ENCODE assay signal across 14 cellular contexts in the genomic region with DNA sequence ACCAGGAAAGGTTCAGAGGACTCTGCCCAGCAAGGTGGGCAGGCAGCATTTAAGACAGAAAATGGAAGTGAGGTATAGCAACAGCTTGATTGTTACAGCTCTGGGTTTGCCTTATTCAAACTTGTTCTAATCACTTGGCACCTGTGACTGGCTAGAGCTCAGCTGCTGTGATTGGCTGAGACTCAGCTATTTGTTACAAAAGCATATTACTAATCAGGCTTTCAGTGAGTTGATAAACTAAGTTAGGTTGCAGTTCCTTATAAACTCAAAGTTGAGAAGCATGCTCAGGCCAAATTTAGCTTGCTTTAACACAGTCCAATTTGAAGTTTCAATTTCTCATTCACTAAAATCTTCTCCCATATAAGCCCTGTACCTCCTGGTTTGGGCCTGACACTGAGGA. TPM values are rescaled to one million over a fixed set of nuclear protein-coding genes. Genes with fewer than 3 reads are reported as not detected.
DNase-seq lines count a peak whose midpoint lies in the region; ATAC-seq and TF ChIP-seq lines count a peak whose summit lies in the region.
"Had no signal": no experiment of that assay in that cellular context is flagged by ENCODE, and none has a peak within 500 bp of the region (broad histone marks: within the 10 kb centered on the region; RNA-seq: fewer than 3 reads in every experiment).

No MANE protein-coding gene starts in this region.

- TF ChIP-seq POLR2A in body of pancreas (IDR thresholded peaks at IDR 0.05), result no peak
- TF ChIP-seq POLR2A in gastroesophageal sphincter (IDR thresholded peaks at IDR 0.05), result no peak

- ATAC-seq in GM18517 (IDR thresholded peaks at IDR 0.05; ENCODE audit: unreplicated experiment), result peak; percentile 83
- ATAC-seq in HG03039 (IDR thresholded peaks at IDR 0.05; ENCODE audit: unreplicated experiment), result peak; percentile 44
- peak; percentile 24 for ATAC-seq in body of pancreas
- ATAC-seq in gastroesophageal sphincter, result no peak
- ATAC-seq: Panc1 had no signal

- H3K4me3 ChIP-seq in body of pancreas, result no peak overlapping the region
- no peak overlapping the region for H3K4me3 ChIP-seq in gastroesophageal sphincter

- no peaks in the 10 kb centered on the region for H3K27me3 ChIP-seq in body of pancreas
- H3K27me3 ChIP-seq in gastroesophageal sphincter, result no peaks in the 10 kb centered on the region

- no peak for TF ChIP-seq EP300 in gastroesophageal sphincter (IDR thresholded peaks at IDR 0.05)

- DNase-seq in GM20000 (ENCODE audit: low spot score) (peak; percentile 21), body of pancreas (peak in 3 of 4 donors; percentile 15 to 55 (median 16)), KG1 (lab: John Stamatoyannopoulos, UW) (no peak), inferior parietal cortex (ENCODE audit: extremely low spot score) (no peak)
- no peak for DNase-seq in effector CD8-positive, alpha-beta T cell (lab: John Stamatoyannopoulos, UW)
- DNase-seq: activated CD4-positive, alpha-beta T cell treated with anti-CD3 and anti-CD28 coated beads for 4 hours; HCEC 1CT; kidney; NCI-H1105 had no signal

- H3K9me3 ChIP-seq in body of pancreas, result no peaks in the 10 kb centered on the region
- no peaks in the 10 kb centered on the region for H3K9me3 ChIP-seq in gastroesophageal sphincter

- TF ChIP-seq CTCF in GM20000 (IDR thresholded peaks at IDR 0.05; ENCODE audit: extremely low read depth, missing control alignments), result no peak
- no peak for TF ChIP-seq CTCF in body of pancreas (IDR thresholded peaks at IDR 0.05)
- TF ChIP-seq CTCF in gastroesophageal sphincter (IDR thresholded peaks at IDR 0.05), result no peak

- H3K27ac ChIP-seq in body of pancreas, result no peak overlapping the region
- no peak overlapping the region for H3K27ac ChIP-seq in gastroesophageal sphincter
- H3K27ac ChIP-seq: parathyroid adenoma had no signal

- intact Hi-C loops in body of pancreas (cut with DNase I), result no loop called here

- H3K36me3 ChIP-seq in body of pancreas (replicated peaks in 1 of 2; ENCODE audit: insufficient read depth in 1 of 2, low read depth in 2 of 2) (no peaks in the 10 kb centered on the region), gastroesophageal sphincter (no peaks in the 10 kb centered on the region)

- H3K4me1 ChIP-seq in body of pancreas (no peaks in the 10 kb centered on the region), gastroesophageal sphincter (no peaks in the 10 kb centered on the region)
- H3K4me1 ChIP-seq: parathyroid adenoma had no signal

RNA-seq across cellular contexts. Expression of gene GDA, which starts 56.3 kb away (rescaled TPM):
- 1 to 10 TPM; 1.6 to 4.4 TPM for total RNA-seq in body of pancreas
- not detected for total RNA-seq in gastroesophageal sphincter

Comparison
In these comparisons a context has a peak if more than half of its experiments do, and no peak if none do; other contexts are left out.
1. DNase-seq: peak in GM20000 (single experiment) and body of pancreas (3 of 4); none in KG1 (single experiment), inferior parietal cortex (single experiment) and effector CD8-positive, alpha-beta T cell (single experiment).